18 cellular contexts compared by ENCODE assay signal in genomic region chr20:4581838-4582237, GRCh38.
DNase-seq lines count a peak whose midpoint lies in the region; ATAC-seq, FAIRE-seq and TF ChIP-seq lines count a peak whose summit lies in the region.
"Had no signal": no experiment of that assay in that cellular context is flagged by ENCODE, and none has a peak within 500 bp of the region (broad histone marks: within the 10 kb centered on the region; RNA-seq: fewer than 3 reads in every experiment).

No MANE protein-coding gene starts in this region.

- no peak overlapping the region for H3K4me3 ChIP-seq in HepG2 (replicated peaks in 1 of 3; ENCODE audit: insufficient read depth in 1 of 3, low read depth in 2 of 3, low read length in 3 of 3)
- no peak overlapping the region for H3K4me3 ChIP-seq in right lobe of liver
- H3K4me3 ChIP-seq in epithelial cell of proximal tubule (ENCODE audit: low read depth, low read length) = no peak overlapping the region
- no peak overlapping the region for H3K4me3 ChIP-seq in mesendoderm (ENCODE audit: low read length)
- no peak overlapping the region for H3K4me3 ChIP-seq in ovary
- H3K4me3 ChIP-seq: SJSA1 had no signal

- POLR2A ChIA-PET in HepG2 (lab: Yijun Ruan, JAX) = no interaction called here

- H3K36me3 ChIP-seq in HepG2 (replicated peaks in 1 of 2; ENCODE audit: control insufficient read depth in 1 of 2, insufficient read depth in 2 of 2, low read length in 2 of 2) = no peaks in the 10 kb centered on the region
- H3K36me3 ChIP-seq in right lobe of liver = no peaks in the 10 kb centered on the region
- H3K36me3 ChIP-seq in mesendoderm (ENCODE audit: control insufficient read depth, insufficient read depth, low read length) = no peaks in the 10 kb centered on the region
- no peaks in the 10 kb centered on the region for H3K36me3 ChIP-seq in ovary
- H3K36me3 ChIP-seq: SJSA1 had no signal

- no peak overlapping the region for H2AFZ ChIP-seq in HepG2 (ENCODE audit: low read length)

- H4K8ac ChIP-seq in mesendoderm (ENCODE audit: low read depth, low read length) = no peak overlapping the region

- no TSS peak for BruUV-seq in HepG2 (replicated peaks; lab: Mats Ljungman, UMichigan)

- intact Hi-C loops in HepG2 (cut with micrococcal nuclease; ENCODE audit: unreplicated experiment) (no loop called here), right lobe of liver (cut with DNase I) (no loop called here), ovary (cut with DNase I) (no loop called here)

- H3K4ac ChIP-seq in mesendoderm (ENCODE audit: low read depth, low read length) = no peak overlapping the region

- TF ChIP-seq POLR2A in HepG2 (IDR thresholded peaks at IDR 0.05; ENCODE audit: insufficient read depth in 1 of 2, low read depth in 2 of 2, low read length in 2 of 2) (no peak), right lobe of liver (IDR thresholded peaks at IDR 0.05) (no peak), ovary (IDR thresholded peaks at IDR 0.05) (no peak)

- no peak overlapping the region for H2BK120ac ChIP-seq in mesendoderm (ENCODE audit: low read depth, low read length)

- H3K27me3 ChIP-seq in HepG2 (ENCODE audit: control insufficient read depth in 1 of 2, insufficient read depth in 2 of 2, low read length in 2 of 2) (peaks cover under 1 to 2% of the 10 kb centered on the region in 2 experiments; a peak in 1 of 5 replicates), right lobe of liver (no peaks in the 10 kb centered on the region), mesendoderm (ENCODE audit: insufficient read depth, low read length, poor library complexity) (no peaks in the 10 kb centered on the region), ovary (no peaks in the 10 kb centered on the region)
- H3K27me3 ChIP-seq: SJSA1 had no signal

- H3K4me2 ChIP-seq in HepG2 (ENCODE audit: low read depth, low read length) (no peak overlapping the region), mesendoderm (ENCODE audit: low read length) (no peak overlapping the region)

- no peak for DNase-seq in HepG2 (ENCODE audit: low spot score)
- DNase-seq in right lobe of liver = no peak
- no peak for DNase-seq in epithelial cell of proximal tubule (ENCODE audit: low read depth)
- DNase-seq in mesendoderm = peak; percentile 25
- DNase-seq in RPMI8226 = no peak
- no peak for DNase-seq in DMS79 (lab: John Stamatoyannopoulos, UW)
- no peak for DNase-seq in ovary
- no peak for DNase-seq in stimulated activated naive CD8-positive, alpha-beta T cell treated with anti-CD3 and anti-CD28 coated beads, Interleukin-15, Interleukin-2, amounts not matched to agents 100 U/mL and 50 U/mL, for 24 hours
- DNase-seq: 8988T; CD8-positive, alpha-beta memory T cell; DMS79 treated with DMSO at 0.1 percent for 48 hours; MV-4-11; NCI-H1417 treated with DMSO at 0.1 percent for 48 hours; NCI-H1930; NCI-H748 treated with DMSO at 0.1 percent for 48 hours; PC-3 had no signal

- no peak overlapping the region for H3K23ac ChIP-seq in mesendoderm (ENCODE audit: low read length)

- H2BK15ac ChIP-seq in mesendoderm (replicated peaks; ENCODE audit: low read depth) = no peak overlapping the region

- in situ Hi-C loops in HepG2 (cut with HindIII; ENCODE audit: extremely low pct_ligation_motif_present, low pct_unique_long_range_greater_than_20kb) = no loop called here

- H4K5ac ChIP-seq in mesendoderm (ENCODE audit: low read length) = no peak overlapping the region

- H3K56ac ChIP-seq in mesendoderm (ENCODE audit: low read length) = no peak overlapping the region

- no peaks in the 10 kb centered on the region for H3K4me1 ChIP-seq in HepG2 (ENCODE audit: insufficient read depth, low read length)
- no peaks in the 10 kb centered on the region for H3K4me1 ChIP-seq in right lobe of liver
- H3K4me1 ChIP-seq in mesendoderm (ENCODE audit: control insufficient read depth, low read depth, low read length) = no peaks in the 10 kb centered on the region
- no peaks in the 10 kb centered on the region for H3K4me1 ChIP-seq in ovary (ENCODE audit: insufficient read depth)
- H3K4me1 ChIP-seq: SJSA1 had no signal

- no peak overlapping the region for H2BK5ac ChIP-seq in mesendoderm (ENCODE audit: low read length)

- TF ChIP-seq CTCF in HepG2 (CRISPR knock-in tag; IDR thresholded peaks at IDR 0.05) (no peak), right lobe of liver (IDR thresholded peaks at IDR 0.05) (no peak), epithelial cell of proximal tubule (conservative IDR thresholded peaks at IDR 0.05; ENCODE audit: low read depth, low read length) (peak; percentile 19), ovary (IDR thresholded peaks at IDR 0.05) (no peak)

- H3K9me3 ChIP-seq in HepG2 (ENCODE audit: low read length) (no peaks in the 10 kb centered on the region), right lobe of liver (no peaks in the 10 kb centered on the region), ovary (no peaks in the 10 kb centered on the region)

- CTCF ChIA-PET in HepG2 (lab: Yijun Ruan, JAX; ENCODE audit: low intra/inter-chr PET ratio, low total read pairs) = no interaction called here

- ATAC-seq in HepG2 (peak; percentile 54; the same call in 2 of the 3 replicates), right lobe of liver (no peak)
- ATAC-seq in stimulated activated naive CD8-positive, alpha-beta T cell treated with anti-CD3 and anti-CD28 coated beads, Interleukin-15, Interleukin-2, amounts not matched to agents 100 U/mL and 50 U/mL, for 24 hours = no peak
- ATAC-seq: PC-3 had no signal

- H3K27ac ChIP-seq in HepG2 (ENCODE audit: extremely low read length, insufficient read depth, low read length) (no peak overlapping the region), right lobe of liver (no peak overlapping the region), mesendoderm (ENCODE audit: low read depth, low read length) (no peak overlapping the region), ovary (no peak overlapping the region)
- H3K27ac ChIP-seq: SJSA1 had no signal

- no peaks in the 10 kb centered on the region for H4K20me1 ChIP-seq in HepG2 (ENCODE audit: insufficient read depth, low read length)

- TF ChIP-seq RAD21 in HepG2 (CRISPR knock-in tag; IDR thresholded peaks at IDR 0.05) = no peak

- WGBS in HepG2 (ENCODE audit: low lambda C conversion rate) = 7% methylated on average over 5 of the region's 5 CpGs
- 43% methylated on average over 5 of the region's 5 CpGs for WGBS in right lobe of liver (ENCODE audit: insufficient coverage, low coverage, low lambda C conversion rate, missing lambda C conversion rate)
- WGBS in mesendoderm (ENCODE audit: extremely low coverage, insufficient coverage, low lambda C conversion rate) = no CpG with 5 or more reads among the region's 5 CpGs
- WGBS in ovary, 3 donors = 59 to 65% (median 59%) methylated on average over 5 of the region's 5 CpGs

- H3K18ac ChIP-seq in mesendoderm (ENCODE audit: low read length) = no peak overlapping the region

- TF ChIP-seq EP300 in HepG2 (IDR thresholded peaks at IDR 0.05; ENCODE audit: low read depth in 2 of 2, low read length in 2 of 2) = no peak
- no peak for TF ChIP-seq EP300 in HepG2 (CRISPR knock-in tag; IDR thresholded peaks at IDR 0.05; ENCODE audit: borderline replicate concordance)
- TF ChIP-seq EP300 in ovary (IDR thresholded peaks at IDR 0.05) = no peak

- no peak overlapping the region for H2AK5ac ChIP-seq in mesendoderm (ENCODE audit: low read length)

- H3K9ac ChIP-seq in HepG2 (ENCODE audit: insufficient read depth, low read depth, low read length) (no peak overlapping the region), mesendoderm (ENCODE audit: low read length) (no peak overlapping the region)

- H3K79me1 ChIP-seq in mesendoderm (ENCODE audit: low read length) = no peaks in the 10 kb centered on the region

- FAIRE-seq in HepG2 (lab: Jason Lieb, UNC) = no peak
- FAIRE-seq: D721Med had no signal

- H3K79me2 ChIP-seq in HepG2 (ENCODE audit: insufficient read depth, low read length) (no peaks in the 10 kb centered on the region), mesendoderm (ENCODE audit: control insufficient read depth, insufficient read depth, low read length) (no peaks in the 10 kb centered on the region)

TF ChIP-seq in HepG2, 621 proteins besides CTCF, POLR2A, EP300 and RAD21 (continues in another document):
- TF ChIP-seq MBD4 (IDR thresholded peaks at IDR 0.05; ENCODE audit: borderline replicate concordance, low read length) (no peak), KDM2A (CRISPR knock-in tag; IDR thresholded peaks at IDR 0.05; ENCODE audit: borderline replicate concordance, low read depth) (no peak), ZNF841 (CRISPR knock-in tag; IDR thresholded peaks at IDR 0.05; ENCODE audit: borderline replicate concordance) (no peak), ZSCAN12 (CRISPR knock-in tag; IDR thresholded peaks at IDR 0.05) (no peak), ZNF335 (CRISPR knock-in tag; IDR thresholded peaks at IDR 0.05) (no peak), ZSCAN5A (CRISPR knock-in tag; IDR thresholded peaks at IDR 0.05; ENCODE audit: borderline replicate concordance) (no peak), NR2F1 (CRISPR knock-in tag; IDR thresholded peaks at IDR 0.05) (no peak), ZXDC (CRISPR knock-in tag; IDR thresholded peaks at IDR 0.05) (no peak)
